In genomic region chr7:150402671-150403321, GRCh38 we compare ENCODE assay signal across 1 cellular context.
TF ChIP-seq lines count a peak whose summit lies in the region.

No MANE protein-coding gene starts in this region.

TF ChIP-seq in HepG2, 621 proteins besides CTCF, POLR2A, EP300 and RAD21 (continued from another document and continues in another):
- no peak for TF ChIP-seq PRDM15 (CRISPR knock-in tag; IDR thresholded peaks at IDR 0.05)
- no peak for TF ChIP-seq LBX2 (CRISPR knock-in tag; IDR thresholded peaks at IDR 0.05; ENCODE audit: borderline replicate concordance)
- TF ChIP-seq SUZ12 (IDR thresholded peaks at IDR 0.05; ENCODE audit: low read depth, low read length) = no peak
- TF ChIP-seq BHLHE40 (IDR thresholded peaks at IDR 0.05; ENCODE audit: low read length) = no peak
- no peak for TF ChIP-seq POGK (CRISPR knock-in tag; conservative IDR thresholded peaks at IDR 0.05)
- TF ChIP-seq ZNF235 (CRISPR knock-in tag; IDR thresholded peaks at IDR 0.05; ENCODE audit: borderline replicate concordance) = no peak
- TF ChIP-seq ZNF737 (CRISPR knock-in tag; IDR thresholded peaks at IDR 0.05; ENCODE audit: borderline replicate concordance) = no peak
- no peak for TF ChIP-seq ZFP82 (CRISPR knock-in tag; IDR thresholded peaks at IDR 0.05; ENCODE audit: borderline replicate concordance)
- TF ChIP-seq ZNF276 (CRISPR knock-in tag; IDR thresholded peaks at IDR 0.05; ENCODE audit: low read depth) = no peak
- no peak for TF ChIP-seq ZMAT5 (CRISPR knock-in tag; IDR thresholded peaks at IDR 0.05; ENCODE audit: borderline replicate concordance, low read depth)
- no peak for TF ChIP-seq ZNF275 (CRISPR knock-in tag; IDR thresholded peaks at IDR 0.05; ENCODE audit: borderline replicate concordance)
- TF ChIP-seq SRF (IDR thresholded peaks at IDR 0.05; ENCODE audit: low read depth, low read length) = no peak
- no peak for TF ChIP-seq ZNF10 (CRISPR knock-in tag; IDR thresholded peaks at IDR 0.05; ENCODE audit: borderline replicate concordance, low read depth)
- no peak for TF ChIP-seq SNAI1 (CRISPR knock-in tag; IDR thresholded peaks at IDR 0.05; ENCODE audit: borderline replicate concordance)
- no peak for TF ChIP-seq LCORL (IDR thresholded peaks at IDR 0.05)
- no peak for TF ChIP-seq LCORL (CRISPR knock-in tag; IDR thresholded peaks at IDR 0.05)
- no peak for TF ChIP-seq SKIL (CRISPR knock-in tag; IDR thresholded peaks at IDR 0.05; ENCODE audit: borderline replicate concordance)
- TF ChIP-seq ZNF280B (CRISPR knock-in tag; IDR thresholded peaks at IDR 0.05; ENCODE audit: borderline replicate concordance) = no peak
- no peak for TF ChIP-seq CREBL2 (CRISPR knock-in tag; IDR thresholded peaks at IDR 0.05; ENCODE audit: borderline replicate concordance)
- no peak for TF ChIP-seq NFYC (CRISPR knock-in tag; IDR thresholded peaks at IDR 0.05)
- TF ChIP-seq ATF4 (CRISPR knock-in tag; IDR thresholded peaks at IDR 0.05) = no peak
- no peak for TF ChIP-seq ZNF441 (CRISPR knock-in tag; IDR thresholded peaks at IDR 0.05; ENCODE audit: borderline replicate concordance)
- TF ChIP-seq ARID3A (IDR thresholded peaks at IDR 0.05; ENCODE audit: low read depth, low read length) = no peak
- 0 out of 2 replicates have a peak, but pooled peaks have one; percentile 58 for TF ChIP-seq ZNF263 (CRISPR knock-in tag; IDR thresholded peaks at IDR 0.05)
- no peak for TF ChIP-seq KIAA2018 (CRISPR knock-in tag; IDR thresholded peaks at IDR 0.05; ENCODE audit: borderline replicate concordance)
- 0 out of 2 replicates have a peak, but pooled peaks have one; percentile 58 for TF ChIP-seq ZNF724P (CRISPR knock-in tag; IDR thresholded peaks at IDR 0.05; ENCODE audit: borderline replicate concordance)
- TF ChIP-seq KLF9 (CRISPR knock-in tag; IDR thresholded peaks at IDR 0.05; ENCODE audit: low read depth) = no peak
- no peak for TF ChIP-seq FOXC1 (CRISPR knock-in tag; IDR thresholded peaks at IDR 0.05; ENCODE audit: borderline replicate concordance)
